Comparison of ENCODE assay signal across 1 cellular context in the genomic region with DNA sequence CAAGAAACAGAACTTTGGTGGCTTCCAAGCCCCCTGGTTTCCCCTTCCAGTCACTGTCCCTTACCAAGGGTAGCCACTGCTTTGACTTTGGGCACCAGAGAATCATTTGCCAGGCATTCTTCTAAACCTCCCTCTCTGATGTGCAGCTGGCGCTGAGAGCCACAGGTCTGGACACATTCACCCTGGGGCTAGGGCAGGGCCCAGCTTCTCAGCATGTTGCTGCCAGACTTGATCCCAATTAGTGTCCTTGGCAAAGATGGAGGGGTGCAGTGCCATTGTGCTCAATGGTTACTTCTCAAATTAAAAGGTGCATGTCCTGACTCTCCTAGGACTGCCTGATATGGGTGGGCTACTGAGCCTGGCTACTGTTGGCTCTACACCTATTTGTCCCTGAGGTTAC.
TF ChIP-seq lines count a peak whose summit lies in the region.

No MANE protein-coding gene starts in this region.

TF ChIP-seq in GM12878, 131 proteins besides CTCF, POLR2A, EP300 and RAD21:
- TF ChIP-seq EGR1 (IDR thresholded peaks at IDR 0.05; ENCODE audit: borderline replicate concordance in 1 of 2, low read depth in 2 of 2, low read length in 2 of 2), result no peak
- TF ChIP-seq SMARCA5 (IDR thresholded peaks at IDR 0.05), result no peak
- TF ChIP-seq MXI1 (IDR thresholded peaks at IDR 0.05; ENCODE audit: low read depth, low read length), result no peak
- TF ChIP-seq GABPA (IDR thresholded peaks at IDR 0.05; ENCODE audit: low read depth), result no peak
- TF ChIP-seq, protein P1, sequence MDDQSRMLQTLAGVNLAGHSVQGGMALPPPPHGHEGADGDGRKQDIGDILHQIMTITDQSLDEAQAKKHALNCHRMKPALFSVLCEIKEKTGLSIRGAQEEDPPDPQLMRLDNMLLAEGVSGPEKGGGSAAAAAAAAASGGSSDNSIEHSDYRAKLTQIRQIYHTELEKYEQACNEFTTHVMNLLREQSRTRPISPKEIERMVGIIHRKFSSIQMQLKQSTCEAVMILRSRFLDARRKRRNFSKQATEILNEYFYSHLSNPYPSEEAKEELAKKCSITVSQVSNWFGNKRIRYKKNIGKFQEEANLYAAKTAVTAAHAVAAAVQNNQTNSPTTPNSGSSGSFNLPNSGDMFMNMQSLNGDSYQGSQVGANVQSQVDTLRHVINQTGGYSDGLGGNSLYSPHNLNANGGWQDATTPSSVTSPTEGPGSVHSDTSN (IDR thresholded peaks at IDR 0.05; ENCODE audit: insufficient replicate concordance, low read depth, low read length), result no peak
- TF ChIP-seq, protein P2, sequence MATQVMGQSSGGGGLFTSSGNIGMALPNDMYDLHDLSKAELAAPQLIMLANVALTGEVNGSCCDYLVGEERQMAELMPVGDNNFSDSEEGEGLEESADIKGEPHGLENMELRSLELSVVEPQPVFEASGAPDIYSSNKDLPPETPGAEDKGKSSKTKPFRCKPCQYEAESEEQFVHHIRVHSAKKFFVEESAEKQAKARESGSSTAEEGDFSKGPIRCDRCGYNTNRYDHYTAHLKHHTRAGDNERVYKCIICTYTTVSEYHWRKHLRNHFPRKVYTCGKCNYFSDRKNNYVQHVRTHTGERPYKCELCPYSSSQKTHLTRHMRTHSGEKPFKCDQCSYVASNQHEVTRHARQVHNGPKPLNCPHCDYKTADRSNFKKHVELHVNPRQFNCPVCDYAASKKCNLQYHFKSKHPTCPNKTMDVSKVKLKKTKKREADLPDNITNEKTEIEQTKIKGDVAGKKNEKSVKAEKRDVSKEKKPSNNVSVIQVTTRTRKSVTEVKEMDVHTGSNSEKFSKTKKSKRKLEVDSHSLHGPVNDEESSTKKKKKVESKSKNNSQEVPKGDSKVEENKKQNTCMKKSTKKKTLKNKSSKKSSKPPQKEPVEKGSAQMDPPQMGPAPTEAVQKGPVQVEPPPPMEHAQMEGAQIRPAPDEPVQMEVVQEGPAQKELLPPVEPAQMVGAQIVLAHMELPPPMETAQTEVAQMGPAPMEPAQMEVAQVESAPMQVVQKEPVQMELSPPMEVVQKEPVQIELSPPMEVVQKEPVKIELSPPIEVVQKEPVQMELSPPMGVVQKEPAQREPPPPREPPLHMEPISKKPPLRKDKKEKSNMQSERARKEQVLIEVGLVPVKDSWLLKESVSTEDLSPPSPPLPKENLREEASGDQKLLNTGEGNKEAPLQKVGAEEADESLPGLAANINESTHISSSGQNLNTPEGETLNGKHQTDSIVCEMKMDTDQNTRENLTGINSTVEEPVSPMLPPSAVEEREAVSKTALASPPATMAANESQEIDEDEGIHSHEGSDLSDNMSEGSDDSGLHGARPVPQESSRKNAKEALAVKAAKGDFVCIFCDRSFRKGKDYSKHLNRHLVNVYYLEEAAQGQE (IDR thresholded peaks at IDR 0.05; ENCODE audit: low read depth, low read length), result no peak
